ENCODE assay signal across 1 cellular context in genomic region chr2:217936952-217937351, GRCh38.
TF ChIP-seq lines count a peak whose summit lies in the region.

No MANE protein-coding gene starts in this region.

TF ChIP-seq in A549, 52 proteins besides CTCF, POLR2A, EP300 and RAD21 (continued from another document):
- TF ChIP-seq USF2 (IDR thresholded peaks at IDR 0.05) (no peak), SMC3 (IDR thresholded peaks at IDR 0.05) (no peak), RFX5 (IDR thresholded peaks at IDR 0.05) (no peak)
